In the genomic region with DNA sequence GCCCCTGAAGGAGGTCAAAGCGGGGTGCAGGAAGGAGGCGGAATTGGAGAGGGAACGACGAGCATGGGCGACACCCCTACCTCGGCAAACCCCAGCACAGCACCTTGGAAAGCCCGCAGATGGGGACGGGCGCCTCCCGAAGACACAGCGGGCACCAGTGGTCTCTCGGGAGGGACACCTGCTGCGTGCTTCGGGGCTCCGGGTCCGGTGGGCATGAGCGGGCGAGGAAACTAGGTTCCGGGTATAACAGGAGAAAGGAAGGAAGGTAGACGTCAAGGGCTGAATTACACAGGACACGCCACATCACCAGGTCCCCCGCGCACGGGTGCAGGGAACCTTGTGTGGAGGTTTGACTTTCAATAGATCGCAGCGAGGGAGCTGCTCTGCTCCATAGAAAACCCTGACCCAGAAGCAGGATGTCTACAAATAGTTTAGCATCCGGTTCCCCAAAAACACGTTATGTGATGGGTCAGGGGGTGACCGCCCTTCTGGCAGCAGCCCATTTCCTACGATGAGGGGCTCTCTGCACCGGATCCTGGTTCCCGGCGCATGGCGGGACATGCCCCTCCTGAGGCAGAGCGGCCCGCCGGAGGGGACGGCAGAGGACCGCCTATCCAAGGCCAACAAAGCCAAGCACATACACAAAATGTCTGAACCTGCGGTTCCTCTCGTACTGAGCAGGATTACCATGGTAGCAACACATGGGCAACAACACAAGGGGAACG, we compare ENCODE assay signal across 8 cellular contexts.
DNase-seq lines count a peak whose midpoint lies in the region; ATAC-seq, FAIRE-seq and TF ChIP-seq lines count a peak whose summit lies in the region.

No MANE protein-coding gene starts in this region.

- FAIRE-seq in HTR-8/SVneo (lab: Jason Lieb, UNC): no peak

- H3K27me3 ChIP-seq in mammary epithelial cell (ENCODE audit: insufficient read depth, low read length): no peaks in the 10 kb centered on the region
- no peaks in the 10 kb centered on the region for H3K27me3 ChIP-seq in gastrocnemius medialis
- no peaks in the 10 kb centered on the region for H3K27me3 ChIP-seq in MG63

- in situ Hi-C loops in mammary epithelial cell (cut with MboI; ENCODE audit: low sequenced_read_pairs in 2 of 2) (loop anchor here in 1 of 2 donors (10.0 kb wide), 1 partner anchor 94 kb away; no protein-coding TSS in a partner anchor), gastrocnemius medialis (cut with MboI; ENCODE audit: low sequenced_read_pairs in 4 of 4) (loop anchor here in 2 of 4 donors (10.0 to 25.0 kb wide), 4 partner anchors 93 to 1457 kb away; a partner anchor contains a TSS)

- no peak for TF ChIP-seq CTCF in mammary epithelial cell (conservative IDR thresholded peaks at IDR 0.05 in 1 of 2, IDR thresholded peaks at IDR 0.05 in 1 of 2; ENCODE audit: extremely low read depth in 1 of 2, insufficient read depth in 1 of 2, low read depth in 1 of 2, low read length in 2 of 2)
- TF ChIP-seq CTCF in gastrocnemius medialis (IDR thresholded peaks at IDR 0.05 in 4 of 5, conservative IDR thresholded peaks at IDR 0.05 in 1 of 5): no peak

- H2AFZ ChIP-seq in mammary epithelial cell (ENCODE audit: low read depth, low read length): peak overlapping the region; percentile 98

- no peak overlapping the region for H3K9ac ChIP-seq in mammary epithelial cell (ENCODE audit: insufficient read depth, low read length)

- H3K36me3 ChIP-seq in mammary epithelial cell (ENCODE audit: insufficient read depth, low read length): no peaks in the 10 kb centered on the region
- H3K36me3 ChIP-seq in gastrocnemius medialis: no peaks in the 10 kb centered on the region
- H3K36me3 ChIP-seq in MG63: no peaks in the 10 kb centered on the region

- H3K4me2 ChIP-seq in mammary epithelial cell (ENCODE audit: insufficient read depth, low read depth, low read length): peak overlapping the region; percentile 98

- dilution Hi-C loops in mammary epithelial cell (cut with HindIII; ENCODE audit: low sequenced_read_pairs): no loop called here

- H3K4me3 ChIP-seq in mammary epithelial cell (replicated peaks in 1 of 3; ENCODE audit: insufficient read depth in 1 of 3, low read depth in 2 of 3, low read length in 3 of 3) (peak overlapping the region; percentile 57 to 66 (median 60)), gastrocnemius medialis (peak overlapping the region in 3 of 4 donors; percentile 32 to 44 (median 37)), MG63 (no peak overlapping the region)

- H3K4me1 ChIP-seq in mammary epithelial cell (ENCODE audit: insufficient read depth, low read length): peaks cover 7% of the 10 kb centered on the region
- H3K4me1 ChIP-seq in gastrocnemius medialis: no peaks in the 10 kb centered on the region

- no peaks in the 10 kb centered on the region for H3K79me2 ChIP-seq in mammary epithelial cell (ENCODE audit: insufficient read depth, low read length)

- H3K9me3 ChIP-seq in mammary epithelial cell (replicated peaks; ENCODE audit: insufficient read depth, low read length): no peaks in the 10 kb centered on the region
- H3K9me3 ChIP-seq in gastrocnemius medialis: no peaks in the 10 kb centered on the region
- no peaks in the 10 kb centered on the region for H3K9me3 ChIP-seq in MG63

- ATAC-seq in GM19043 (IDR thresholded peaks at IDR 0.05; ENCODE audit: low read depth, unreplicated experiment): peak; percentile 6
- peak; percentile 24 for ATAC-seq in HG03378 (IDR thresholded peaks at IDR 0.05; ENCODE audit: unreplicated experiment)
- ATAC-seq in gastrocnemius medialis: no peak
- ATAC-seq in left lobe of liver: no peak

- no TSS peak for BruUV-seq in mammary epithelial cell (replicated peaks; lab: Mats Ljungman, UMichigan)

- H4K20me1 ChIP-seq in mammary epithelial cell (ENCODE audit: insufficient read depth, low read length): no peaks in the 10 kb centered on the region

- no peak for TF ChIP-seq POLR2A in gastrocnemius medialis (IDR thresholded peaks at IDR 0.05)

- DNase-seq in mammary epithelial cell: no peak
- no peak for DNase-seq in gastrocnemius medialis
- DNase-seq in MG63: no peak
- no peak for DNase-seq in left lobe of liver (ENCODE audit: low spot score)
- DNase-seq in SHP77 treated with DMSO at 0.1 percent for 48 hours (lab: John Stamatoyannopoulos, UW): no peak
- DNase-seq in HTR-8/SVneo (ENCODE audit: insufficient read length, low spot score): no peak

- 38% methylated on average over 22 of the region's 42 CpGs for WGBS in mammary epithelial cell (ENCODE audit: low coverage, missing lambda C conversion rate)

- intact Hi-C loops in mammary epithelial cell (cut with micrococcal nuclease) (no loop called here), gastrocnemius medialis (cut with DNase I; ENCODE audit: low total_unique reads) (loop anchor here (2.0 kb wide), 1 partner anchor 96 kb away; no protein-coding TSS in a partner anchor)

- H3K27ac ChIP-seq in mammary epithelial cell (ENCODE audit: insufficient read depth, low read depth, low read length): no peak overlapping the region
- H3K27ac ChIP-seq in gastrocnemius medialis: no peak overlapping the region

- CTCF ChIA-PET in mammary epithelial cell (lab: Charles Lee; ENCODE audit: low non-redundant PET): no interaction called here

Comparison
In these comparisons a context has a peak if more than half of its experiments do, and no peak if none do; other contexts are left out.
1. ATAC-seq: peak in GM19043 (single experiment) and HG03378 (single experiment); none in gastrocnemius medialis (0 of 2) and left lobe of liver (single experiment).